Comparison of ENCODE assay signal across 20 cellular contexts in genomic region chr20:44571367-44571766, GRCh38. TPM values are rescaled to one million over a fixed set of nuclear protein-coding genes. Genes with fewer than 3 reads are reported as not detected.
DNase-seq lines count a peak whose midpoint lies in the region; ATAC-seq and TF ChIP-seq lines count a peak whose summit lies in the region.
"Had no signal": no experiment of that assay in that cellular context is flagged by ENCODE, and none has a peak within 500 bp of the region (broad histone marks: within the 10 kb centered on the region; RNA-seq: fewer than 3 reads in every experiment).

No MANE protein-coding gene starts in this region.

- no peak overlapping the region for H3K4me3 ChIP-seq in gastrocnemius medialis
- H3K4me3 ChIP-seq: A549, adrenal gland had no signal

- in situ Hi-C loops in gastrocnemius medialis (cut with MboI; ENCODE audit: low sequenced_read_pairs in 4 of 4): no loop called here

- H3K4me1 Mint-ChIP-seq in activated CD4-positive, alpha-beta T cell treated with anti-CD3 and anti-CD28 coated beads, Interleukin-2, amount 10 ng/mL, durations not matched to agents 24 days and 14 days: peaks cover 10% of the 10 kb centered on the region
- peaks cover 64% of the 10 kb centered on the region for H3K4me1 Mint-ChIP-seq in HFFc6 (ENCODE audit: low read depth)

- no peak for ATAC-seq in gastrocnemius medialis
- no peak for ATAC-seq in HG02970 (IDR thresholded peaks at IDR 0.05; ENCODE audit: low FRiP score, unreplicated experiment)
- ATAC-seq in GM21367 (IDR thresholded peaks at IDR 0.05; ENCODE audit: unreplicated experiment): no peak
- no peak for ATAC-seq in HG03139 (IDR thresholded peaks at IDR 0.05; ENCODE audit: unreplicated experiment)
- ATAC-seq: A549; activated T-cell treated with anti-CD3 and anti-CD28 coated beads, Interleukin-2, amount 50 U/mL, for 4 hours had no signal

- no peaks in the 10 kb centered on the region for H3K27me3 Mint-ChIP-seq in activated CD4-positive, alpha-beta T cell treated with anti-CD3 and anti-CD28 coated beads, Interleukin-2, amount 10 ng/mL, durations not matched to agents 24 days and 14 days
- peaks cover 5% of the 10 kb centered on the region; the same call in 1 of the 2 replicates for H3K27me3 Mint-ChIP-seq in HFFc6 (ENCODE audit: insufficient read depth)

- TF ChIP-seq CTCF in HFFc6 (IDR thresholded peaks at IDR 0.05) (no peak), gastrocnemius medialis (IDR thresholded peaks at IDR 0.05 in 4 of 5, conservative IDR thresholded peaks at IDR 0.05 in 1 of 5) (no peak)

- H3K9me3 Mint-ChIP-seq in activated CD4-positive, alpha-beta T cell treated with anti-CD3 and anti-CD28 coated beads, Interleukin-2, amount 10 ng/mL, durations not matched to agents 24 days and 14 days: no peaks in the 10 kb centered on the region
- no peaks in the 10 kb centered on the region for H3K9me3 Mint-ChIP-seq in HFFc6
- H3K9me3 Mint-ChIP-seq: activated T-cell treated with anti-CD3 and anti-CD28 coated beads, Interleukin-2, amount 50 U/mL, for 4 hours had no signal

- no peaks in the 10 kb centered on the region for H3K36me3 ChIP-seq in gastrocnemius medialis
- H3K36me3 ChIP-seq: adrenal gland had no signal

- no peaks in the 10 kb centered on the region for H3K9me3 ChIP-seq in gastrocnemius medialis
- H3K9me3 ChIP-seq: A549, adrenal gland, Caco-2 had no signal

- no peaks in the 10 kb centered on the region for H3K36me3 Mint-ChIP-seq in activated CD4-positive, alpha-beta T cell treated with anti-CD3 and anti-CD28 coated beads, Interleukin-2, amount 10 ng/mL, durations not matched to agents 24 days and 14 days (ENCODE audit: low read depth)
- H3K36me3 Mint-ChIP-seq in HFFc6 (ENCODE audit: low read depth): no peaks in the 10 kb centered on the region

- intact Hi-C loops in activated CD4-positive, alpha-beta T cell treated with anti-CD3 and anti-CD28 coated beads, Interleukin-2, amount 10 ng/mL, durations not matched to agents 24 days and 14 days (cut with micrococcal nuclease): no loop called here
- intact Hi-C loops in gastrocnemius medialis (cut with DNase I; ENCODE audit: low total_unique reads): no loop called here

- H3K27ac ChIP-seq in gastrocnemius medialis: peak overlapping the region; percentile 89 to 98 (median 94)

- H3K27me3 ChIP-seq in gastrocnemius medialis: no peaks in the 10 kb centered on the region
- H3K27me3 ChIP-seq: adrenal gland had no signal

- no peak overlapping the region for H3K4me3 Mint-ChIP-seq in activated CD4-positive, alpha-beta T cell treated with anti-CD3 and anti-CD28 coated beads, Interleukin-2, amount 10 ng/mL, durations not matched to agents 24 days and 14 days
- H3K4me3 Mint-ChIP-seq in HFFc6: no peak overlapping the region
- H3K4me3 Mint-ChIP-seq: activated T-cell treated with anti-CD3 and anti-CD28 coated beads, Interleukin-2, amount 50 U/mL, for 4 hours had no signal

- peaks cover 32 to 46% of the 10 kb centered on the region in 2 donors for H3K4me1 ChIP-seq in gastrocnemius medialis

- DNase-seq in activated CD4-positive, alpha-beta T cell treated with anti-CD3 and anti-CD28 coated beads, Interleukin-2, amount 10 ng/mL, durations not matched to agents 24 days and 14 days: peak; percentile 64
- no peak for DNase-seq in activated CD4-positive, alpha-beta T cell treated with anti-CD3 and anti-CD28 coated beads for 48 hours
- DNase-seq in HFFc6: no peak
- DNase-seq in cerebellar cortex (ENCODE audit: low spot score): peak; percentile 20
- DNase-seq in gastrocnemius medialis: no peak
- DNase-seq: activated CD4-positive, CD25-positive, alpha-beta regulatory T cell treated with anti-CD3 and anti-CD28 coated beads, Interleukin-2, amount 50 U/mL, for 72 hours; activated T-cell treated with anti-CD3 and anti-CD28 coated beads, Interleukin-2, amount 50 U/mL, for 4 hours; adrenal gland; Caco-2; GF-D8; HCEC 1CT; MV-4-11; NCI-H2081; NCI-H526; nucleus accumbens; trophoblast cell had no signal

- TF ChIP-seq POLR2A in gastrocnemius medialis (IDR thresholded peaks at IDR 0.05): no peak

- no peak overlapping the region for H3K27ac Mint-ChIP-seq in activated CD4-positive, alpha-beta T cell treated with anti-CD3 and anti-CD28 coated beads, Interleukin-2, amount 10 ng/mL, durations not matched to agents 24 days and 14 days
- peak overlapping the region; percentile 98 for H3K27ac Mint-ChIP-seq in HFFc6

RNA-seq across cellular contexts. Expression of gene PKIG, which starts 11.0 kb away (rescaled TPM):
- total RNA-seq in activated CD4-positive, alpha-beta T cell treated with anti-CD3 and anti-CD28 coated beads, Interleukin-2, amount 10 ng/mL, durations not matched to agents 24 days and 14 days: 1.2 and 1.7 TPM in 2 replicates
- total RNA-seq in HFFc6 (2021; fragmentation: NEBNext Ultra II Directional; extraction: Animal tissue kit (Norgen Biotek cat#: 25700)): 10 to 100 TPM; 35.5 to 57.6 (median 52.0) TPM
- 100 to 1,000 TPM in 2 of 4 donors, 10 to 100 TPM in 2; 72.9 to 153 (median 100) TPM for total RNA-seq in gastrocnemius medialis

RNA-seq across cellular contexts. Expression of gene SERINC3, which starts 49.5 kb away (rescaled TPM):
- 47.1 and 49.6 TPM in 2 replicates for total RNA-seq in activated CD4-positive, alpha-beta T cell treated with anti-CD3 and anti-CD28 coated beads, Interleukin-2, amount 10 ng/mL, durations not matched to agents 24 days and 14 days
- 100 to 1,000 TPM; 161 to 219 (median 188) TPM for total RNA-seq in HFFc6 (2021; fragmentation: NEBNext Ultra II Directional; extraction: Animal tissue kit (Norgen Biotek cat#: 25700))
- 100 to 1,000 TPM in 3 of 4 donors, 10 to 100 TPM in 1; 93.3 to 174 (median 139) TPM for total RNA-seq in gastrocnemius medialis

Comparison
In these comparisons a context has a peak if more than half of its experiments do, and no peak if none do; other contexts are left out.
1. DNase-seq: peak in activated CD4-positive, alpha-beta T cell treated with anti-CD3 and anti-CD28 coated beads, Interleukin-2, amount 10 ng/mL, durations not matched to agents 24 days and 14 days (single experiment) and cerebellar cortex (single experiment); none in activated CD4-positive, alpha-beta T cell treated with anti-CD3 and anti-CD28 coated beads for 48 hours (single experiment), HFFc6 (single experiment) and gastrocnemius medialis (0 of 2).
2. RNA of gene PKIG, which starts 11.0 kb away (total RNA-seq): 72.9 to 153 TPM in gastrocnemius medialis and 35.5 to 57.6 TPM in HFFc6; 1.2 to 1.7 TPM in activated CD4-positive, alpha-beta T cell treated with anti-CD3 and anti-CD28 coated beads, Interleukin-2, amount 10 ng/mL, durations not matched to agents 24 days and 14 days; every median in the first group is over 10 times any median in the second.